In genomic region chr13:80962855-80963254, GRCh38 we compare ENCODE assay signal across 17 cellular contexts.
DNase-seq lines count a peak whose midpoint lies in the region; ATAC-seq and TF ChIP-seq lines count a peak whose summit lies in the region.
"Had no signal": no experiment of that assay in that cellular context is flagged by ENCODE, and none has a peak within 500 bp of the region (broad histone marks: within the 10 kb centered on the region; RNA-seq: fewer than 3 reads in every experiment).

No MANE protein-coding gene starts in this region.

- peak overlapping the region; percentile 55 for H3K27ac ChIP-seq in endodermal cell (ENCODE audit: low read depth, low read length)
- H3K27ac ChIP-seq: right lobe of liver had no signal

- H3K9me3 ChIP-seq in endodermal cell (ENCODE audit: control insufficient read depth, low read length), result no peaks in the 10 kb centered on the region
- H3K9me3 ChIP-seq: right lobe of liver had no signal

- H3K4me1 Mint-ChIP-seq in endodermal cell, result no peaks in the 10 kb centered on the region
- H3K4me1 Mint-ChIP-seq: activated CD4-positive, alpha-beta memory T cell treated with anti-CD3 and anti-CD28 coated beads, Interleukin-2, amount 10 ng/mL, durations not matched to agents 7 days and 5 days had no signal

- no peaks in the 10 kb centered on the region for H3K27me3 Mint-ChIP-seq in endodermal cell (ENCODE audit: insufficient read depth)
- H3K27me3 Mint-ChIP-seq: activated CD4-positive, alpha-beta memory T cell treated with anti-CD3 and anti-CD28 coated beads, Interleukin-2, amount 10 ng/mL, durations not matched to agents 7 days and 5 days; activated naive CD8-positive, alpha-beta T cell had no signal

- no peaks in the 10 kb centered on the region for H3K9me3 Mint-ChIP-seq in endodermal cell
- H3K9me3 Mint-ChIP-seq: activated CD4-positive, alpha-beta memory T cell treated with anti-CD3 and anti-CD28 coated beads, Interleukin-2, amount 10 ng/mL, durations not matched to agents 7 days and 5 days had no signal

- H3K4me3 ChIP-seq in endodermal cell (ENCODE audit: low read length) (no peak overlapping the region), retinal pigment epithelial cell (ENCODE audit: low read length) (no peak overlapping the region)
- H3K4me3 ChIP-seq: right lobe of liver had no signal

- no peaks in the 10 kb centered on the region for H3K4me1 ChIP-seq in endodermal cell (ENCODE audit: control insufficient read depth, insufficient read depth, low read length)
- H3K4me1 ChIP-seq: right lobe of liver had no signal

- no peak overlapping the region for H3K9ac ChIP-seq in endodermal cell (ENCODE audit: extremely low read depth, low read length, poor library complexity, severe bottlenecking)

- H3K27me3 ChIP-seq in endodermal cell (ENCODE audit: control insufficient read depth, insufficient read depth, low read length, poor library complexity, severe bottlenecking), result no peaks in the 10 kb centered on the region
- H3K27me3 ChIP-seq: right lobe of liver had no signal

- H3K4me3 Mint-ChIP-seq in endodermal cell, result no peak overlapping the region
- H3K4me3 Mint-ChIP-seq: activated CD4-positive, alpha-beta memory T cell treated with anti-CD3 and anti-CD28 coated beads, Interleukin-2, amount 10 ng/mL, durations not matched to agents 7 days and 5 days; activated naive CD8-positive, alpha-beta T cell; activated T-cell treated with anti-CD3 and anti-CD28 coated beads, Interleukin-2, amount 50 U/mL, for 72 hours had no signal

- WGBS in endodermal cell (ENCODE audit: insufficient coverage in 1 of 2, insufficient read length in 1 of 2), 2 experiments, result 80% methylated on average over 1 of the region's 1 CpG; no CpG with 5 or more reads in 1 of the 2 experiments

- H3K36me3 ChIP-seq in endodermal cell (ENCODE audit: control insufficient read depth, insufficient read depth, low read length), result no peaks in the 10 kb centered on the region
- H3K36me3 ChIP-seq: right lobe of liver had no signal

- no peak for ATAC-seq in HG03108 (IDR thresholded peaks at IDR 0.05; ENCODE audit: unreplicated experiment)
- ATAC-seq: activated T-cell treated with anti-CD3 and anti-CD28 coated beads, Interleukin-2, amount 50 U/mL, for 72 hours; right lobe of liver had no signal

- no peak overlapping the region for H3K27ac Mint-ChIP-seq in endodermal cell
- H3K27ac Mint-ChIP-seq: activated CD4-positive, alpha-beta memory T cell treated with anti-CD3 and anti-CD28 coated beads, Interleukin-2, amount 10 ng/mL, durations not matched to agents 7 days and 5 days; activated naive CD8-positive, alpha-beta T cell; activated T-cell treated with anti-CD3 and anti-CD28 coated beads, Interleukin-2, amount 50 U/mL, for 72 hours had no signal

- H3K36me3 Mint-ChIP-seq in endodermal cell (ENCODE audit: low read depth), result no peaks in the 10 kb centered on the region
- H3K36me3 Mint-ChIP-seq: activated naive CD8-positive, alpha-beta T cell had no signal

- TF ChIP-seq CTCF in endodermal cell (conservative IDR thresholded peaks at IDR 0.05) (no peak), retinal pigment epithelial cell (conservative IDR thresholded peaks at IDR 0.05; ENCODE audit: low read depth, low read length) (peak; percentile 17)

- peak; percentile 4 to 60 for DNase-seq in NCI-H524 (lab: John Stamatoyannopoulos, UW)
- no peak for DNase-seq in NCI-H524 treated with DMSO at 0.1 percent for 48 hours (lab: John Stamatoyannopoulos, UW)
- peak; percentile 66 for DNase-seq in NCI-H526 treated with DMSO at 0.1 percent for 48 hours (lab: John Stamatoyannopoulos, UW)
- DNase-seq in endodermal cell, result no peak
- DNase-seq in retinal pigment epithelial cell (ENCODE audit: low read depth), result no peak
- no peak for DNase-seq in 8988T
- no peak for DNase-seq in NCI-H2107 (lab: John Stamatoyannopoulos, UW)
- DNase-seq: ACHN; activated CD4-positive, alpha-beta memory T cell treated with anti-CD3 and anti-CD28 coated beads, Interleukin-2, amount 10 ng/mL, durations not matched to agents 7 days and 5 days; activated T-cell treated with anti-CD3 and anti-CD28 coated beads, Interleukin-2, amount 50 U/mL, for 72 hours; effector CD8-positive, alpha-beta T cell; NCI-H146; nucleus accumbens; right lobe of liver; stimulated activated CD4-positive, alpha-beta T cell treated with anti-CD3 and anti-CD28 coated beads, Interleukin-2, amount 100 ng/mL, for 24 hours had no signal

Comparison
In these comparisons a context has a peak if more than half of its experiments do, and no peak if none do; other contexts are left out.
1. DNase-seq: peak in NCI-H524 (2 of 2) and NCI-H526 treated with DMSO at 0.1 percent for 48 hours (single experiment); none in NCI-H524 treated with DMSO at 0.1 percent for 48 hours (single experiment), endodermal cell (single experiment), retinal pigment epithelial cell (single experiment), 8988T (single experiment) and NCI-H2107 (single experiment).